In genomic region chr1:117659565-117660264, GRCh38 we compare ENCODE assay signal across 14 cellular contexts. TPM values are rescaled to one million over a fixed set of nuclear protein-coding genes. Genes with fewer than 3 reads are reported as not detected.
DNase-seq lines count a peak whose midpoint lies in the region; ATAC-seq and TF ChIP-seq lines count a peak whose summit lies in the region.
"Had no signal": no experiment of that assay in that cellular context is flagged by ENCODE, and none has a peak within 500 bp of the region (broad histone marks: within the 10 kb centered on the region; RNA-seq: fewer than 3 reads in every experiment).

No MANE protein-coding gene starts in this region.

- no peaks in the 10 kb centered on the region for H3K79me2 ChIP-seq in OCI-LY3 (ENCODE audit: low read length)

- H3K4me3 Mint-ChIP-seq in activated naive CD4-positive, alpha-beta T cell treated with anti-CD3 and anti-CD28 coated beads for 36 hours, result no peak overlapping the region

- ATAC-seq in GM21619 (IDR thresholded peaks at IDR 0.05; ENCODE audit: unreplicated experiment), result no peak

- H3K4ac ChIP-seq in neuronal stem cell (ENCODE audit: low read length), result no peak overlapping the region

- TF ChIP-seq CTCF in OCI-LY3 (IDR thresholded peaks at IDR 0.05; ENCODE audit: low read depth, low read length), result no peak

- peak overlapping the region; percentile 66 for H3K4me2 ChIP-seq in OCI-LY3 (ENCODE audit: low read length)
- no peak overlapping the region for H3K4me2 ChIP-seq in neuronal stem cell (ENCODE audit: insufficient read depth, low read length, poor library complexity, severe bottlenecking)

- peak overlapping the region; percentile 72 for H3K27ac Mint-ChIP-seq in activated naive CD4-positive, alpha-beta T cell treated with anti-CD3 and anti-CD28 coated beads for 36 hours
- H3K27ac Mint-ChIP-seq: progenitor cell of endocrine pancreas had no signal

- peaks cover 6% of the 10 kb centered on the region for H3K36me3 Mint-ChIP-seq in activated naive CD4-positive, alpha-beta T cell treated with anti-CD3 and anti-CD28 coated beads for 36 hours (ENCODE audit: low read depth)

- no peak overlapping the region for H2BK120ac ChIP-seq in neuronal stem cell (ENCODE audit: low read depth, low read length)

- no peak overlapping the region for H2BK5ac ChIP-seq in neuronal stem cell (ENCODE audit: low read length)

- H3K4me3 ChIP-seq in OCI-LY3 (ENCODE audit: low read length) (peak overlapping the region; percentile 29), neuronal stem cell (ENCODE audit: low read length in 2 of 2) (no peak overlapping the region)

- H3K27me3 Mint-ChIP-seq in activated naive CD4-positive, alpha-beta T cell treated with anti-CD3 and anti-CD28 coated beads for 36 hours (ENCODE audit: low read depth), result peaks cover 7% of the 10 kb centered on the region

- peak; percentile 67 for DNase-seq in activated CD8-positive, alpha-beta memory T cell treated with anti-CD3 and anti-CD28 coated beads for 24 hours
- no peak for DNase-seq in activated CD8-positive, alpha-beta memory T cell treated with anti-CD3 and anti-CD28 coated beads, Interleukin-2, amount 50 U/mL, for 4 hours
- peak; percentile 60 for DNase-seq in activated naive CD4-positive, alpha-beta T cell treated with anti-CD3 and anti-CD28 coated beads for 36 hours
- DNase-seq in neuronal stem cell (ENCODE audit: low spot score) (no peak), DMS 273 treated with DMSO at 0.1 percent for 48 hours (lab: John Stamatoyannopoulos, UW) (no peak)
- no peak for DNase-seq in stimulated activated CD4-positive, alpha-beta T cell treated with anti-CD3 and anti-CD28 coated beads, Interleukin-4, amount 100 ng/mL, for 1 hour
- DNase-seq: activated gamma-delta T cell; islet precursor cell; NCI-H1436; SHP77 treated with DMSO at 0.1 percent for 48 hours; stimulated activated CD4-positive, alpha-beta T cell treated with anti-CD3 and anti-CD28 coated beads, Interleukin-15, amount 100 ng/mL, for 24 hours had no signal

- H4K91ac ChIP-seq in neuronal stem cell (ENCODE audit: low read depth, low read length, poor library complexity), result no peak overlapping the region

- no peak overlapping the region for H3K27ac ChIP-seq in OCI-LY3 (ENCODE audit: low read length)
- no peak overlapping the region for H3K27ac ChIP-seq in neuronal stem cell (replicated peaks; ENCODE audit: low read length)

- H2AFZ ChIP-seq in OCI-LY3 (ENCODE audit: low read depth, low read length), result no peak overlapping the region
- H2AFZ ChIP-seq in neuronal stem cell (ENCODE audit: low read length), result no peak overlapping the region

- intact Hi-C loops in activated naive CD4-positive, alpha-beta T cell treated with anti-CD3 and anti-CD28 coated beads for 36 hours (cut with micrococcal nuclease), result loop anchor here (1.0 to 5.0 kb wide), 7 partner anchors 93 to 1102 kb away; partner anchors contain the start of gene TTF2

- H3K4me1 ChIP-seq in OCI-LY3 (ENCODE audit: low read length) (peaks cover 87% of the 10 kb centered on the region), neuronal stem cell (ENCODE audit: control insufficient read depth in 2 of 2, insufficient read depth in 1 of 2, low read depth in 1 of 2, low read length in 2 of 2) (peaks cover 0 to 1% of the 10 kb centered on the region in 2 donors)

- no CpG with 5 or more reads among the region's 6 CpGs for WGBS in neuronal stem cell (ENCODE audit: extremely low coverage in 2 of 2, insufficient read length in 2 of 2, insufficient replicate concordance in 1 of 2), 2 donors

- no peaks in the 10 kb centered on the region for H4K20me1 ChIP-seq in OCI-LY3 (ENCODE audit: insufficient read depth, low read length)

- H3K9ac ChIP-seq in OCI-LY3 (ENCODE audit: low read length) (no peak overlapping the region), neuronal stem cell (ENCODE audit: low read depth, low read length, poor library complexity) (no peak overlapping the region)

- H2BK15ac ChIP-seq in neuronal stem cell (ENCODE audit: low read length), result peak overlapping the region; percentile 51

- no peak overlapping the region for H4K8ac ChIP-seq in neuronal stem cell (ENCODE audit: low read depth, low read length)

- peaks cover 92% of the 10 kb centered on the region for H3K4me1 Mint-ChIP-seq in activated naive CD4-positive, alpha-beta T cell treated with anti-CD3 and anti-CD28 coated beads for 36 hours (ENCODE audit: low read depth)

- H3K27me3 ChIP-seq in OCI-LY3 (ENCODE audit: low read depth, low read length) (peaks cover 13% of the 10 kb centered on the region; the same call in 1 of the 2 replicates), neuronal stem cell (ENCODE audit: control insufficient read depth in 3 of 3, insufficient read depth in 3 of 3, low read depth in 1 of 3, low read length in 3 of 3) (peaks cover 0 to 10% (median 0%) of the 10 kb centered on the region in 3 experiments)

- no peaks in the 10 kb centered on the region for H3K79me1 ChIP-seq in neuronal stem cell (ENCODE audit: low read depth, low read length)

- H2AK5ac ChIP-seq in neuronal stem cell (ENCODE audit: low read depth, low read length), result no peak overlapping the region

- no peak overlapping the region for H3K23ac ChIP-seq in neuronal stem cell (ENCODE audit: low read depth, low read length, poor library complexity)

- no peak overlapping the region for H3K18ac ChIP-seq in neuronal stem cell (ENCODE audit: low read length)

- H3K14ac ChIP-seq in neuronal stem cell (ENCODE audit: low read length), result no peak overlapping the region

- no peaks in the 10 kb centered on the region for H3K9me3 ChIP-seq in OCI-LY3 (ENCODE audit: insufficient read depth, low read length)
- no peaks in the 10 kb centered on the region for H3K9me3 ChIP-seq in neuronal stem cell (replicated peaks in 1 of 2; ENCODE audit: control insufficient read depth in 2 of 2, insufficient read depth in 1 of 2, low read depth in 1 of 2, low read length in 2 of 2)

- CTCF ChIA-PET in activated naive CD4-positive, alpha-beta T cell treated with anti-CD3 and anti-CD28 coated beads for 36 hours (lab: Charles Lee), result interaction anchor here (1.1 to 5.1 kb wide), 3 partner anchors 53 to 125 kb away, joined by 3 to 24 read pairs (median 5); no protein-coding TSS in a partner anchor

- no peaks in the 10 kb centered on the region for H3K36me3 ChIP-seq in OCI-LY3 (replicated peaks; ENCODE audit: low read depth, low read length)
- no peaks in the 10 kb centered on the region for H3K36me3 ChIP-seq in neuronal stem cell (replicated peaks in 1 of 2; ENCODE audit: control insufficient read depth in 2 of 2, insufficient read depth in 2 of 2, low read length in 2 of 2)

- peaks cover 9% of the 10 kb centered on the region for H3K9me3 Mint-ChIP-seq in activated naive CD4-positive, alpha-beta T cell treated with anti-CD3 and anti-CD28 coated beads for 36 hours

- no peak overlapping the region for H2BK12ac ChIP-seq in neuronal stem cell (ENCODE audit: low read length)

RNA-seq across cellular contexts. Expression of gene TENT5C, which starts 53.9 kb away (rescaled TPM):
- total RNA-seq in activated naive CD4-positive, alpha-beta T cell treated with anti-CD3 and anti-CD28 coated beads for 36 hours, result 10 to 100 TPM; 10.7 to 11.2 TPM
- polyA plus RNA-seq in neuronal stem cell (2013, experiment 1 of 2), result 0.24 TPM
- 0.22 TPM for polyA plus RNA-seq in neuronal stem cell (2013, experiment 2 of 2)

Comparison
In these comparisons a context has a peak if more than half of its experiments do, and no peak if none do; other contexts are left out.
1. DNase-seq: peak in activated CD8-positive, alpha-beta memory T cell treated with anti-CD3 and anti-CD28 coated beads for 24 hours (single experiment) and activated naive CD4-positive, alpha-beta T cell treated with anti-CD3 and anti-CD28 coated beads for 36 hours (single experiment); none in activated CD8-positive, alpha-beta memory T cell treated with anti-CD3 and anti-CD28 coated beads, Interleukin-2, amount 50 U/mL, for 4 hours (single experiment), neuronal stem cell (single experiment), DMS 273 treated with DMSO at 0.1 percent for 48 hours (single experiment) and stimulated activated CD4-positive, alpha-beta T cell treated with anti-CD3 and anti-CD28 coated beads, Interleukin-4, amount 100 ng/mL, for 1 hour (single experiment).